8 cellular contexts compared by ENCODE assay signal in the genomic region with DNA sequence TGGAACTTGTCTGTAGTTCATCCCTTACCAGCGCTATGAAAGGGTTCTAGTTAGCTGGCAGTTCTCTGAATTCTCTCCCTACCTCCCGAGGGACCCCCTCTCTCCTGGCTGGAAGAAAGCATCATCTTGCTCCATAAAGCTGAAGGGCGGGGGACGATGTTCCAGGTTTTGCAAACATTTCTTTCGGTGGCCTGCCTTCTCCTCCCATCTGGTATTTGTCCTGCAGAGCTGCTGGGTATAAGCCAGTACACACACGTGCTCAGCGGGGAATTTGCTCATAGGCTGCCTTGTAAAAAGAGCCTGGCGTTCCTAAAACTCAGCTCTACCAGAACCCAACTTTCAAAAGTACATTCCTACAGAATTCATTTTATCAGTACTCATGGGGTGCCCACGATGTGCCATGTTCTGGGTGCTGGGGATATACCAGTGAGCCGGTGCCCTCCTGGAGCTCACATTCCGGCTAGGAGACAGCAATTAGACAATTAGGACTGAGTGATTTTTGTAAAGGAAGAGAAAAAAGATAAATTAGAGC. TPM values are rescaled to one million over a fixed set of nuclear protein-coding genes. Genes with fewer than 3 reads are reported as not detected.
DNase-seq lines count a peak whose midpoint lies in the region; FAIRE-seq and TF ChIP-seq lines count a peak whose summit lies in the region.

No MANE protein-coding gene starts in this region.

- TF ChIP-seq POLR2A in spleen (IDR thresholded peaks at IDR 0.05): no peak

- peak overlapping the region; percentile 48 for H3K4me3 ChIP-seq in GM12875 (ENCODE audit: low read depth, low read length)
- peak overlapping the region; percentile 84 to 90 for H3K4me3 ChIP-seq in cardiac fibroblast (replicated peaks in 1 of 2; ENCODE audit: low read depth in 2 of 2, low read length in 2 of 2)
- H3K4me3 ChIP-seq in kidney (ENCODE audit: low read length in 2 of 2): peak overlapping the region; percentile 87 to 92
- H3K4me3 ChIP-seq in spleen: peak overlapping the region; percentile 70 to 95 (median 88)

- intact Hi-C loops in kidney (cut with DNase I): no loop called here
- intact Hi-C loops in spleen (cut with DNase I; ENCODE audit: low total_unique reads): no loop called here

- WGBS in spleen, 5 donors: 49 to 80% (median 77%) methylated on average over 11 of the region's 11 CpGs

- H3K36me3 ChIP-seq in kidney (ENCODE audit: control insufficient read depth in 1 of 2, insufficient read depth in 2 of 2, low read length in 2 of 2) (peaks cover 4% of the 10 kb centered on the region in 2 donors), spleen (peaks cover 0 to 13% (median 4%) of the 10 kb centered on the region in 6 donors)

- peak overlapping the region; percentile 45 to 82 for H3K9ac ChIP-seq in kidney (ENCODE audit: low read length in 2 of 2)

- H3K9me3 ChIP-seq in kidney (ENCODE audit: control insufficient read depth in 1 of 2, low read length in 2 of 2) (no peaks in the 10 kb centered on the region), spleen (no peaks in the 10 kb centered on the region)

- peak overlapping the region; percentile 66 to 76 for H3K27ac ChIP-seq in kidney (ENCODE audit: low read depth in 2 of 2, low read length in 2 of 2)
- peak overlapping the region; percentile 72 to 88 (median 87) for H3K27ac ChIP-seq in spleen

- peaks cover 9 to 16% of the 10 kb centered on the region in 2 donors for H3K4me1 ChIP-seq in kidney (ENCODE audit: control insufficient read depth in 1 of 2, insufficient read depth in 1 of 2, low read depth in 1 of 2, low read length in 2 of 2)
- H3K4me1 ChIP-seq in spleen: peaks cover 12 to 43% (median 24%) of the 10 kb centered on the region in 6 donors

- no peak for TF ChIP-seq CTCF in GM12875 (IDR thresholded peaks at IDR 0.05; ENCODE audit: borderline replicate concordance, insufficient read depth, low read depth, low read length)
- TF ChIP-seq CTCF in cardiac fibroblast (IDR thresholded peaks at IDR 0.05; ENCODE audit: low read depth, low read length): no peak
- TF ChIP-seq CTCF in kidney (IDR thresholded peaks at IDR 0.05; ENCODE audit: borderline replicate concordance, extremely low read depth, insufficient read depth): no peak
- TF ChIP-seq CTCF in spleen (IDR thresholded peaks at IDR 0.05 in 8 of 11, conservative IDR thresholded peaks at IDR 0.05 in 3 of 11): no peak

- DNase-seq in NCI-H446 treated with DMSO at 0.1 percent for 48 hours (lab: John Stamatoyannopoulos, UW) (peak; percentile 74), cardiac fibroblast (ENCODE audit: low read depth in 2 of 2) (peak; percentile 74 to 85), kidney (peak; percentile 75), spleen (no peak), kidney glomerular epithelial cell (lab: John Stamatoyannopoulos, UW) (no peak), NCI-H226 (no peak), GOT3 (lab: John Stamatoyannopoulos, UW) (no peak)

- no peak for FAIRE-seq in kidney (lab: Jason Lieb, UNC)

- no peaks in the 10 kb centered on the region for H3K27me3 ChIP-seq in spleen (replicated peaks in 1 of 7)

RNA-seq across cellular contexts. Expression of gene MRPL58, which starts 0.6 kb away (rescaled TPM):
- total RNA-seq in kidney: 23.1 TPM
- 84.5 TPM for polyA plus RNA-seq in kidney (ENCODE audit: insufficient read depth, low read depth, low replicate concordance)
- 10 to 100 TPM; 16.5 to 60.7 (median 20.5) TPM for total RNA-seq in spleen
- polyA plus RNA-seq in spleen: 10 to 100 TPM; 33.1 to 43.3 (median 41.6) TPM

RNA-seq across cellular contexts. Expression of gene CDR2L, which starts 24.4 kb away (rescaled TPM):
- total RNA-seq in kidney (29.3 TPM), spleen (1 to 10 TPM; 1.5 to 6.0 (median 3.0) TPM)
- polyA plus RNA-seq in kidney (ENCODE audit: insufficient read depth, low read depth, low replicate concordance) (12.5 TPM), spleen (1 to 10 TPM in 1 of 3 donors, under 1 TPM in 2; 0.48 to 1.5 (median 0.85) TPM)

RNA-seq across cellular contexts. Expression of gene ATP5PD, which starts 34.9 kb away (rescaled TPM):
- total RNA-seq in kidney (261 TPM), spleen (100 to 1,000 TPM; 124 to 164 (median 137) TPM)
- polyA plus RNA-seq in kidney (ENCODE audit: insufficient read depth, low read depth, low replicate concordance) (916 TPM), spleen (100 to 1,000 TPM; 257 to 312 (median 270) TPM)

RNA-seq across cellular contexts. Expression of gene KCTD2, which starts 35.2 kb away (rescaled TPM):
- 30.2 TPM for total RNA-seq in kidney
- 26.0 TPM for polyA plus RNA-seq in kidney (ENCODE audit: insufficient read depth, low read depth, low replicate concordance)
- 10 to 100 TPM; 23.0 to 28.4 (median 25.5) TPM for total RNA-seq in spleen
- polyA plus RNA-seq in spleen: 10 to 100 TPM; 11.0 to 27.2 (median 11.9) TPM

RNA-seq across cellular contexts. Expression of gene HID1, which starts 39.3 kb away (rescaled TPM):
- total RNA-seq in kidney: 32.6 TPM
- polyA plus RNA-seq in kidney (ENCODE audit: insufficient read depth, low read depth, low replicate concordance): 13.6 TPM
- total RNA-seq in spleen: 10 to 100 TPM; 11.9 to 39.4 (median 26.5) TPM
- polyA plus RNA-seq in spleen: 10 to 100 TPM in 2 of 3 donors, 1 to 10 TPM in 1; 5.2 to 23.8 (median 17.2) TPM

Comparison
In these comparisons a context has a peak if more than half of its experiments do, and no peak if none do; other contexts are left out.
1. DNase-seq: peak in NCI-H446 treated with DMSO at 0.1 percent for 48 hours (single experiment), cardiac fibroblast (2 of 2) and kidney (single experiment); none in spleen (single experiment), kidney glomerular epithelial cell (single experiment), NCI-H226 (single experiment) and GOT3 (single experiment).
2. Peak in every context shown above with its lines, with median percentiles within 50 percentile points of each other: H3K4me3 ChIP-seq.